ENCODE assay signal across 1 cellular context in the genomic region with DNA sequence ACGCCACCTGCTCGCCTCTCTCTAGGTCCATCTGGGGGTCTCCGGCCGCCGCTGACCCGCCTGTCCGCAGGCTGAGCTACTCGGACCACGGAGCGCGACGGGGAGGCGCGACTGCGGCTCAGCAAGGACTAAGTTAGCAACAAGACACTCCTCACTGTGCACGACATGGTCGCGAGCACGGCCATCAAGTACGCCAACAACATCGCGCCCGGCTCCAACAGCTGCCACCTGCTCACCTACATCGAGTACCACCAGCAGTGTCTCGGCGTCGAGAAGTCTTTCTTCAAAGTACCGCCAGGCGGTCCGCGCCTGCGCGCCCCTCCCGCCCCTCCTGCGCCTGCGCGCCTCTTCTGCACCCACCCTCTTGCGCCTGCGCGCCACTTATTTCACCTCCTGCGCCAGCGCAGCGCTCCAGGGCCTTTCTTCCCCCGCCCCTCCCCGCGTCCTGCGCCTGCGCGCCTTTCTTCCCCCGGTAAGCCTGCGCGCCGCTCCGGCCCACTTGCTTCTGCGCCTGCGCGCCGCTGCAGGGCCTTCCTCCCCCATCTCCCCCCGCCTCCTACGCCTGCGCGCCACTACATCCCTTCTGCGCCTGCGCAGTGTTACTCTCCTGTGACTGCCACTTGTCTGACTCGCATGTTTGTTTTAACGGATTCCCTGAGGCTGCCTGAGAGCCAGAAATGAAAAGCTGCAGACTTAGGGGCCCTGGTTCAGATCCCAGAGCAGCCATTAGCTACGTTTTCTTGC.
TF ChIP-seq lines count a peak whose summit lies in the region.

No MANE protein-coding gene starts in this region.

TF ChIP-seq in K562, 482 proteins besides CTCF, POLR2A, EP300 and RAD21 (continued from another document and continues in another):
- TF ChIP-seq, protein P1, sequence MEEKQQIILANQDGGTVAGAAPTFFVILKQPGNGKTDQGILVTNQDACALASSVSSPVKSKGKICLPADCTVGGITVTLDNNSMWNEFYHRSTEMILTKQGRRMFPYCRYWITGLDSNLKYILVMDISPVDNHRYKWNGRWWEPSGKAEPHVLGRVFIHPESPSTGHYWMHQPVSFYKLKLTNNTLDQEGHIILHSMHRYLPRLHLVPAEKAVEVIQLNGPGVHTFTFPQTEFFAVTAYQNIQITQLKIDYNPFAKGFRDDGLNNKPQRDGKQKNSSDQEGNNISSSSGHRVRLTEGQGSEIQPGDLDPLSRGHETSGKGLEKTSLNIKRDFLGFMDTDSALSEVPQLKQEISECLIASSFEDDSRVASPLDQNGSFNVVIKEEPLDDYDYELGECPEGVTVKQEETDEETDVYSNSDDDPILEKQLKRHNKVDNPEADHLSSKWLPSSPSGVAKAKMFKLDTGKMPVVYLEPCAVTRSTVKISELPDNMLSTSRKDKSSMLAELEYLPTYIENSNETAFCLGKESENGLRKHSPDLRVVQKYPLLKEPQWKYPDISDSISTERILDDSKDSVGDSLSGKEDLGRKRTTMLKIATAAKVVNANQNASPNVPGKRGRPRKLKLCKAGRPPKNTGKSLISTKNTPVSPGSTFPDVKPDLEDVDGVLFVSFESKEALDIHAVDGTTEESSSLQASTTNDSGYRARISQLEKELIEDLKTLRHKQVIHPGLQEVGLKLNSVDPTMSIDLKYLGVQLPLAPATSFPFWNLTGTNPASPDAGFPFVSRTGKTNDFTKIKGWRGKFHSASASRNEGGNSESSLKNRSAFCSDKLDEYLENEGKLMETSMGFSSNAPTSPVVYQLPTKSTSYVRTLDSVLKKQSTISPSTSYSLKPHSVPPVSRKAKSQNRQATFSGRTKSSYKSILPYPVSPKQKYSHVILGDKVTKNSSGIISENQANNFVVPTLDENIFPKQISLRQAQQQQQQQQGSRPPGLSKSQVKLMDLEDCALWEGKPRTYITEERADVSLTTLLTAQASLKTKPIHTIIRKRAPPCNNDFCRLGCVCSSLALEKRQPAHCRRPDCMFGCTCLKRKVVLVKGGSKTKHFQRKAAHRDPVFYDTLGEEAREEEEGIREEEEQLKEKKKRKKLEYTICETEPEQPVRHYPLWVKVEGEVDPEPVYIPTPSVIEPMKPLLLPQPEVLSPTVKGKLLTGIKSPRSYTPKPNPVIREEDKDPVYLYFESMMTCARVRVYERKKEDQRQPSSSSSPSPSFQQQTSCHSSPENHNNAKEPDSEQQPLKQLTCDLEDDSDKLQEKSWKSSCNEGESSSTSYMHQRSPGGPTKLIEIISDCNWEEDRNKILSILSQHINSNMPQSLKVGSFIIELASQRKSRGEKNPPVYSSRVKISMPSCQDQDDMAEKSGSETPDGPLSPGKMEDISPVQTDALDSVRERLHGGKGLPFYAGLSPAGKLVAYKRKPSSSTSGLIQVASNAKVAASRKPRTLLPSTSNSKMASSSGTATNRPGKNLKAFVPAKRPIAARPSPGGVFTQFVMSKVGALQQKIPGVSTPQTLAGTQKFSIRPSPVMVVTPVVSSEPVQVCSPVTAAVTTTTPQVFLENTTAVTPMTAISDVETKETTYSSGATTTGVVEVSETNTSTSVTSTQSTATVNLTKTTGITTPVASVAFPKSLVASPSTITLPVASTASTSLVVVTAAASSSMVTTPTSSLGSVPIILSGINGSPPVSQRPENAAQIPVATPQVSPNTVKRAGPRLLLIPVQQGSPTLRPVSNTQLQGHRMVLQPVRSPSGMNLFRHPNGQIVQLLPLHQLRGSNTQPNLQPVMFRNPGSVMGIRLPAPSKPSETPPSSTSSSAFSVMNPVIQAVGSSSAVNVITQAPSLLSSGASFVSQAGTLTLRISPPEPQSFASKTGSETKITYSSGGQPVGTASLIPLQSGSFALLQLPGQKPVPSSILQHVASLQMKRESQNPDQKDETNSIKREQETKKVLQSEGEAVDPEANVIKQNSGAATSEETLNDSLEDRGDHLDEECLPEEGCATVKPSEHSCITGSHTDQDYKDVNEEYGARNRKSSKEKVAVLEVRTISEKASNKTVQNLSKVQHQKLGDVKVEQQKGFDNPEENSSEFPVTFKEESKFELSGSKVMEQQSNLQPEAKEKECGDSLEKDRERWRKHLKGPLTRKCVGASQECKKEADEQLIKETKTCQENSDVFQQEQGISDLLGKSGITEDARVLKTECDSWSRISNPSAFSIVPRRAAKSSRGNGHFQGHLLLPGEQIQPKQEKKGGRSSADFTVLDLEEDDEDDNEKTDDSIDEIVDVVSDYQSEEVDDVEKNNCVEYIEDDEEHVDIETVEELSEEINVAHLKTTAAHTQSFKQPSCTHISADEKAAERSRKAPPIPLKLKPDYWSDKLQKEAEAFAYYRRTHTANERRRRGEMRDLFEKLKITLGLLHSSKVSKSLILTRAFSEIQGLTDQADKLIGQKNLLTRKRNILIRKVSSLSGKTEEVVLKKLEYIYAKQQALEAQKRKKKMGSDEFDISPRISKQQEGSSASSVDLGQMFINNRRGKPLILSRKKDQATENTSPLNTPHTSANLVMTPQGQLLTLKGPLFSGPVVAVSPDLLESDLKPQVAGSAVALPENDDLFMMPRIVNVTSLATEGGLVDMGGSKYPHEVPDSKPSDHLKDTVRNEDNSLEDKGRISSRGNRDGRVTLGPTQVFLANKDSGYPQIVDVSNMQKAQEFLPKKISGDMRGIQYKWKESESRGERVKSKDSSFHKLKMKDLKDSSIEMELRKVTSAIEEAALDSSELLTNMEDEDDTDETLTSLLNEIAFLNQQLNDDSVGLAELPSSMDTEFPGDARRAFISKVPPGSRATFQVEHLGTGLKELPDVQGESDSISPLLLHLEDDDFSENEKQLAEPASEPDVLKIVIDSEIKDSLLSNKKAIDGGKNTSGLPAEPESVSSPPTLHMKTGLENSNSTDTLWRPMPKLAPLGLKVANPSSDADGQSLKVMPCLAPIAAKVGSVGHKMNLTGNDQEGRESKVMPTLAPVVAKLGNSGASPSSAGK (IDR thresholded peaks at IDR 0.05), result peak; percentile 98
- TF ChIP-seq, protein P2, sequence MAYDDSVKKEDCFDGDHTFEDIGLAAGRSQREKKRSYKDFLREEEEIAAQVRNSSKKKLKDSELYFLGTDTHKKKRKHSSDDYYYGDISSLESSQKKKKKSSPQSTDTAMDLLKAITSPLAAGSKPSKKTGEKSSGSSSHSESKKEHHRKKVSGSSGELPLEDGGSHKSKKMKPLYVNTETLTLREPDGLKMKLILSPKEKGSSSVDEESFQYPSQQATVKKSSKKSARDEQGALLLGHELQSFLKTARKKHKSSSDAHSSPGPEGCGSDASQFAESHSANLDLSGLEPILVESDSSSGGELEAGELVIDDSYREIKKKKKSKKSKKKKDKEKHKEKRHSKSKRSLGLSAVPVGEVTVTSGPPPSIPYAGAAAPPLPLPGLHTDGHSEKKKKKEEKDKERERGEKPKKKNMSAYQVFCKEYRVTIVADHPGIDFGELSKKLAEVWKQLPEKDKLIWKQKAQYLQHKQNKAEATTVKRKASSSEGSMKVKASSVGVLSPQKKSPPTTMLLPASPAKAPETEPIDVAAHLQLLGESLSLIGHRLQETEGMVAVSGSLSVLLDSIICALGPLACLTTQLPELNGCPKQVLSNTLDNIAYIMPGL (CRISPR knock-in tag; IDR thresholded peaks at IDR 0.05), result 0 out of 2 replicates have a peak, but pooled peaks have one; percentile 78
- TF ChIP-seq, protein P3, sequence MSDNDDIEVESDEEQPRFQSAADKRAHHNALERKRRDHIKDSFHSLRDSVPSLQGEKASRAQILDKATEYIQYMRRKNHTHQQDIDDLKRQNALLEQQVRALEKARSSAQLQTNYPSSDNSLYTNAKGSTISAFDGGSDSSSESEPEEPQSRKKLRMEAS (CRISPR knock-in tag; IDR thresholded peaks at IDR 0.05), result peak; percentile 79
- TF ChIP-seq SIN3A (IDR thresholded peaks at IDR 0.05; ENCODE audit: borderline replicate concordance in 2 of 2, control insufficient read depth in 1 of 2, low read depth in 2 of 2, low read length in 2 of 2) (0 out of 4 replicates have a peak, but pooled peaks of 1 of the 2 experiments have one; percentile 36), HDAC2 (IDR thresholded peaks at IDR 0.05) (0 out of 2 replicates have a peak, but pooled peaks have one; percentile 41), ZNF324 (CRISPR knock-in tag; IDR thresholded peaks at IDR 0.05) (no peak), SOX6 (IDR thresholded peaks at IDR 0.05) (0 out of 2 replicates have a peak, but pooled peaks have one; percentile 39), RAD51 (IDR thresholded peaks at IDR 0.05; ENCODE audit: borderline replicate concordance, low read depth) (no peak), ZBTB7A (IDR thresholded peaks at IDR 0.05; ENCODE audit: borderline replicate concordance, control insufficient read depth, low read depth, low read length) (peak; percentile 41; the same call in 1 of the 2 replicates), ESRRA (IDR thresholded peaks at IDR 0.05; ENCODE audit: borderline replicate concordance, low read depth) (no peak), ZNF347 (CRISPR knock-in tag; IDR thresholded peaks at IDR 0.05; ENCODE audit: low read depth) (no peak), JUN (IDR thresholded peaks at IDR 0.05; ENCODE audit: borderline replicate concordance, low read depth, low read length) (0 out of 2 replicates have a peak, but pooled peaks have one; percentile 31), JUN (CRISPR knock-in tag; IDR thresholded peaks at IDR 0.05; ENCODE audit: borderline replicate concordance) (no peak), MTF1 (CRISPR knock-in tag; IDR thresholded peaks at IDR 0.05; ENCODE audit: borderline replicate concordance) (no peak), GABPB1 (CRISPR knock-in tag; IDR thresholded peaks at IDR 0.05) (peak; percentile 59; the same call in 1 of the 2 replicates), C11orf30 (IDR thresholded peaks at IDR 0.05; ENCODE audit: low read depth) (0 out of 2 replicates have a peak, but pooled peaks have one; percentile 9), SUPT5H (IDR thresholded peaks at IDR 0.05) (peak; percentile 51; the same call in 1 of the 2 replicates), FOXA3 (CRISPR knock-in tag; conservative IDR thresholded peaks at IDR 0.05 in 1 of 2, IDR thresholded peaks at IDR 0.05 in 1 of 2) (peak; percentile 63 to 65; a peak in 2 of 4 replicates), NFATC3 (IDR thresholded peaks at IDR 0.05) (no peak)
- TF ChIP-seq, protein P4, sequence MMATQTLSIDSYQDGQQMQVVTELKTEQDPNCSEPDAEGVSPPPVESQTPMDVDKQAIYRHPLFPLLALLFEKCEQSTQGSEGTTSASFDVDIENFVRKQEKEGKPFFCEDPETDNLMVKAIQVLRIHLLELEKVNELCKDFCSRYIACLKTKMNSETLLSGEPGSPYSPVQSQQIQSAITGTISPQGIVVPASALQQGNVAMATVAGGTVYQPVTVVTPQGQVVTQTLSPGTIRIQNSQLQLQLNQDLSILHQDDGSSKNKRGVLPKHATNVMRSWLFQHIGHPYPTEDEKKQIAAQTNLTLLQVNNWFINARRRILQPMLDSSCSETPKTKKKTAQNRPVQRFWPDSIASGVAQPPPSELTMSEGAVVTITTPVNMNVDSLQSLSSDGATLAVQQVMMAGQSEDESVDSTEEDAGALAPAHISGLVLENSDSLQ (IDR thresholded peaks at IDR 0.05), result peak; percentile 77
- TF ChIP-seq, protein P5, sequence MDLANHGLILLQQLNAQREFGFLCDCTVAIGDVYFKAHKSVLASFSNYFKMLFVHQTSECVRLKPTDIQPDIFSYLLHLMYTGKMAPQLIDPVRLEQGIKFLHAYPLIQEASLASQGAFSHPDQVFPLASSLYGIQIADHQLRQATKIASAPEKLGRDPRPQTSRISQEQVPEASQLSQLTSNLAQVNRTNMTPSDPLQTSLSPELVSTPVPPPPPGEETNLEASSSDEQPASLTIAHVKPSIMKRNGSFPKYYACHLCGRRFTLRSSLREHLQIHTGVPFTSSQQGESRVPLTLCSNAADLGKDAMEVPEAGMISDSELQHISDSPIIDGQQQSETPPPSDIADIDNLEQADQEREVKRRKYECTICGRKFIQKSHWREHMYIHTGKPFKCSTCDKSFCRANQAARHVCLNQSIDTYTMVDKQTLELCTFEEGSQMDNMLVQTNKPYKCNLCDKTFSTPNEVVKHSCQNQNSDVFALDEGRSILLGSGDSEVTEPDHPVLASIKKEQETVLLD (IDR thresholded peaks at IDR 0.05), result peak; percentile 100
- TF ChIP-seq, protein P6, sequence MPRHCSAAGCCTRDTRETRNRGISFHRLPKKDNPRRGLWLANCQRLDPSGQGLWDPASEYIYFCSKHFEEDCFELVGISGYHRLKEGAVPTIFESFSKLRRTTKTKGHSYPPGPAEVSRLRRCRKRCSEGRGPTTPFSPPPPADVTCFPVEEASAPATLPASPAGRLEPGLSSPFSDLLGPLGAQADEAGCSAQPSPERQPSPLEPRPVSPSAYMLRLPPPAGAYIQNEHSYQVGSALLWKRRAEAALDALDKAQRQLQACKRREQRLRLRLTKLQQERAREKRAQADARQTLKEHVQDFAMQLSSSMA (CRISPR knock-in tag; IDR thresholded peaks at IDR 0.05), result no peak
- TF ChIP-seq, protein P7, sequence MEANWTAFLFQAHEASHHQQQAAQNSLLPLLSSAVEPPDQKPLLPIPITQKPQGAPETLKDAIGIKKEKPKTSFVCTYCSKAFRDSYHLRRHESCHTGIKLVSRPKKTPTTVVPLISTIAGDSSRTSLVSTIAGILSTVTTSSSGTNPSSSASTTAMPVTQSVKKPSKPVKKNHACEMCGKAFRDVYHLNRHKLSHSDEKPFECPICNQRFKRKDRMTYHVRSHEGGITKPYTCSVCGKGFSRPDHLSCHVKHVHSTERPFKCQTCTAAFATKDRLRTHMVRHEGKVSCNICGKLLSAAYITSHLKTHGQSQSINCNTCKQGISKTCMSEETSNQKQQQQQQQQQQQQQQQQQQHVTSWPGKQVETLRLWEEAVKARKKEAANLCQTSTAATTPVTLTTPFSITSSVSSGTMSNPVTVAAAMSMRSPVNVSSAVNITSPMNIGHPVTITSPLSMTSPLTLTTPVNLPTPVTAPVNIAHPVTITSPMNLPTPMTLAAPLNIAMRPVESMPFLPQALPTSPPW (CRISPR knock-in tag; IDR thresholded peaks at IDR 0.05), result peak; percentile 99
- TF ChIP-seq, protein P8, sequence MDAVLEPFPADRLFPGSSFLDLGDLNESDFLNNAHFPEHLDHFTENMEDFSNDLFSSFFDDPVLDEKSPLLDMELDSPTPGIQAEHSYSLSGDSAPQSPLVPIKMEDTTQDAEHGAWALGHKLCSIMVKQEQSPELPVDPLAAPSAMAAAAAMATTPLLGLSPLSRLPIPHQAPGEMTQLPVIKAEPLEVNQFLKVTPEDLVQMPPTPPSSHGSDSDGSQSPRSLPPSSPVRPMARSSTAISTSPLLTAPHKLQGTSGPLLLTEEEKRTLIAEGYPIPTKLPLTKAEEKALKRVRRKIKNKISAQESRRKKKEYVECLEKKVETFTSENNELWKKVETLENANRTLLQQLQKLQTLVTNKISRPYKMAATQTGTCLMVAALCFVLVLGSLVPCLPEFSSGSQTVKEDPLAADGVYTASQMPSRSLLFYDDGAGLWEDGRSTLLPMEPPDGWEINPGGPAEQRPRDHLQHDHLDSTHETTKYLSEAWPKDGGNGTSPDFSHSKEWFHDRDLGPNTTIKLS (IDR thresholded peaks at IDR 0.05; ENCODE audit: borderline replicate concordance, low read depth), result peak; percentile 79; the same call in 1 of the 2 replicates
- TF ChIP-seq, protein P9, sequence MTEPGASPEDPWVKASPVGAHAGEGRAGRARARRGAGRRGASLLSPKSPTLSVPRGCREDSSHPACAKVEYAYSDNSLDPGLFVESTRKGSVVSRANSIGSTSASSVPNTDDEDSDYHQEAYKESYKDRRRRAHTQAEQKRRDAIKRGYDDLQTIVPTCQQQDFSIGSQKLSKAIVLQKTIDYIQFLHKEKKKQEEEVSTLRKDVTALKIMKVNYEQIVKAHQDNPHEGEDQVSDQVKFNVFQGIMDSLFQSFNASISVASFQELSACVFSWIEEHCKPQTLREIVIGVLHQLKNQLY (CRISPR knock-in tag; conservative IDR thresholded peaks at IDR 0.05), result peak in 1 of 2 experiments; percentile 81; a peak in 1 of 4 replicates
- TF ChIP-seq, protein P10, sequence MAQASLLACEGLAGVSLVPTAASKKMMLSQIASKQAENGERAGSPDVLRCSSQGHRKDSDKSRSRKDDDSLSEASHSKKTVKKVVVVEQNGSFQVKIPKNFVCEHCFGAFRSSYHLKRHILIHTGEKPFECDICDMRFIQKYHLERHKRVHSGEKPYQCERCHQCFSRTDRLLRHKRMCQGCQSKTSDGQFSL (CRISPR knock-in tag; IDR thresholded peaks at IDR 0.05), result peak; percentile 42; the same call in 1 of the 2 replicates
- TF ChIP-seq, protein P10 (tag; IDR thresholded peaks at IDR 0.05), result no peak
